23 cellular contexts compared by ENCODE assay signal in the genomic region with DNA sequence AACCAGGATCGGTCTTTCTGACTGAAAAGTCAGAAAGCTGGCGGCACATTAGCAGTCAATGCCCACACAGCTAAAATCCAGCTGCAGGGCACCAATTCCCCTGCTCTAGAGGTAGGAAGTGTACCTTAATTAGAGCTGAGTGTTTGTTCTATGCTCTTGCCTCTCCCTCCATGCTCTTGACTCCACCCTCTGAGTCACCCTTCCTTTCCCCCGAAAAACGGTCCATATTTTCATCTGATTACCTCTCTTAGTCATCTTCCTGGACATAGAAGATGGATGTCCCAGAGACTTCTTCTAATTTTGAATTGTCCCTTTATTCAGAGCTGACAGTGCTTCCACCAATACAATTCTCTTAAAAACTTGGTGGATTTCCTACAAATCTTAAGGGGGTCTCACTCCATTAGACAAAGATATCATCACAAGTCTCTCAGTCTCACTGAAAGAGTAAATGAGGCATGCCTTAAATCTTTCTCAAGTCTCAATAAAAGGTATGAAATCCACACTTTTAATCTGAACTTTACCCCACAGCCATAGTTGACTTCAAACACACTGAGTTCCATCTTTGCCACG. TPM values are rescaled to one million over a fixed set of nuclear protein-coding genes. Genes with fewer than 3 reads are reported as not detected.
DNase-seq lines count a peak whose midpoint lies in the region; ATAC-seq, FAIRE-seq and TF ChIP-seq lines count a peak whose summit lies in the region.
"Had no signal": no experiment of that assay in that cellular context is flagged by ENCODE, and none has a peak within 500 bp of the region (broad histone marks: within the 10 kb centered on the region; RNA-seq: fewer than 3 reads in every experiment).

No MANE protein-coding gene starts in this region.

- H3K27ac ChIP-seq in mammary epithelial cell (ENCODE audit: insufficient read depth, low read depth, low read length), result no peak overlapping the region
- H3K27ac ChIP-seq in K562 (ENCODE audit: extremely low read depth, low read depth, low read length), result no peak overlapping the region
- H3K27ac ChIP-seq in right cardiac atrium (ENCODE audit: low read length), result no peak overlapping the region
- H3K27ac ChIP-seq: BLaER1, GM23248, RWPE1 had no signal

- peaks cover 19% of the 10 kb centered on the region for H3K27me3 Mint-ChIP-seq in activated CD4-positive, alpha-beta memory T cell treated with anti-CD3 and anti-CD28 coated beads for 36 hours
- H3K27me3 Mint-ChIP-seq in activated CD4-positive, alpha-beta memory T cell treated with anti-CD3 and anti-CD28 coated beads, Interleukin-2, amount 10 ng/mL, durations not matched to agents 7 days and 5 days, result peaks cover 35% of the 10 kb centered on the region
- peaks cover 11% of the 10 kb centered on the region for H3K27me3 Mint-ChIP-seq in MCF 10A (ENCODE audit: insufficient read depth, unreplicated experiment)

- dilution Hi-C loops in mammary epithelial cell (cut with HindIII; ENCODE audit: low sequenced_read_pairs), result loop anchor here (25.0 kb wide), 1 partner anchor 476 kb away; no protein-coding TSS in a partner anchor

- H3K9ac ChIP-seq in mammary epithelial cell (ENCODE audit: insufficient read depth, low read length) (no peak overlapping the region), K562 (ENCODE audit: insufficient read depth in 1 of 2, low read depth in 2 of 2, low read length in 2 of 2) (no peak overlapping the region)
- H3K9ac ChIP-seq: BLaER1, GM23248 had no signal

- no peaks in the 10 kb centered on the region for H3K4me1 ChIP-seq in mammary epithelial cell (ENCODE audit: insufficient read depth, low read length)
- H3K4me1 ChIP-seq in K562 (replicated peaks in 1 of 2; ENCODE audit: control insufficient read depth in 2 of 2, insufficient read depth in 2 of 2, low read length in 2 of 2), result peaks cover 6 to 15% of the 10 kb centered on the region in 2 experiments; a peak in 4 of 5 replicates
- no peaks in the 10 kb centered on the region for H3K4me1 ChIP-seq in right cardiac atrium (ENCODE audit: control insufficient read depth, insufficient read depth, low read length)
- H3K4me1 ChIP-seq: HAP-1 had no signal

- peaks cover 8% of the 10 kb centered on the region for H3K27me3 ChIP-seq in mammary epithelial cell (ENCODE audit: insufficient read depth, low read length)
- peaks cover under 1 to 15% of the 10 kb centered on the region in 2 experiments; a peak in 3 of 5 replicates for H3K27me3 ChIP-seq in K562 (ENCODE audit: control insufficient read depth in 2 of 2, insufficient read depth in 2 of 2, low read length in 2 of 2)
- no peaks in the 10 kb centered on the region for H3K27me3 ChIP-seq in right cardiac atrium (ENCODE audit: control insufficient read depth, insufficient read depth)
- H3K27me3 ChIP-seq: BLaER1 had no signal

- H3K4me3 Mint-ChIP-seq in activated CD4-positive, alpha-beta memory T cell treated with anti-CD3 and anti-CD28 coated beads for 36 hours, result no peak overlapping the region
- H3K4me3 Mint-ChIP-seq in activated CD4-positive, alpha-beta memory T cell treated with anti-CD3 and anti-CD28 coated beads, Interleukin-2, amount 10 ng/mL, durations not matched to agents 7 days and 5 days, result no peak overlapping the region
- H3K4me3 Mint-ChIP-seq in MCF 10A (ENCODE audit: unreplicated experiment), result no peak overlapping the region

- no peak for TF ChIP-seq RAD21 in K562 (CRISPR knock-in tag; conservative IDR thresholded peaks at IDR 0.05 in 1 of 2, IDR thresholded peaks at IDR 0.05 in 1 of 2)

- TF ChIP-seq POLR2A in K562 (conservative IDR thresholded peaks at IDR 0.05), result no peak

- DNase-seq in activated CD4-positive, alpha-beta memory T cell treated with anti-CD3 and anti-CD28 coated beads for 36 hours, result peak; percentile 7
- no peak for DNase-seq in activated CD4-positive, alpha-beta memory T cell treated with anti-CD3 and anti-CD28 coated beads, Interleukin-2, amount 10 ng/mL, durations not matched to agents 7 days and 5 days
- peak; percentile 15 for DNase-seq in mammary epithelial cell
- no peak for DNase-seq in MCF 10A (ENCODE audit: unreplicated experiment)
- peak in 1 of 4 experiments; percentile 27 for DNase-seq in K562 (ENCODE audit: extremely low read depth in 1 of 4, low spot score in 3 of 4)
- no peak for DNase-seq in activated CD4-positive, alpha-beta T cell treated with anti-CD3 and anti-CD28 coated beads for 48 hours
- no peak for DNase-seq in right cardiac atrium
- DNase-seq: 8988T; CD4-positive, CD25-positive, alpha-beta regulatory T cell; DMS153; GM23248; NCI-H1694; NCI-H2029 treated with DMSO at 0.1 percent for 48 hours; NCI-H526 treated with DMSO at 0.1 percent for 48 hours; SHP77 had no signal

- POLR2A ChIA-PET in activated CD4-positive, alpha-beta memory T cell treated with anti-CD3 and anti-CD28 coated beads for 36 hours (lab: Charles Lee), result no interaction called here
- POLR2A ChIA-PET in activated CD4-positive, alpha-beta memory T cell treated with anti-CD3 and anti-CD28 coated beads, Interleukin-2, amount 10 ng/mL, durations not matched to agents 7 days and 5 days (lab: Charles Lee), result no interaction called here
- POLR2A ChIA-PET in MCF 10A (lab: Yijun Ruan, JAX), result interaction anchor here (0.6 kb wide), 1 partner anchor 446 kb away, joined by 3 read pairs; no protein-coding TSS in a partner anchor
- POLR2A ChIA-PET in K562 (lab: Yijun Ruan, JAX), result no interaction called here

- no TSS peak for BruUV-seq in mammary epithelial cell (replicated peaks; lab: Mats Ljungman, UMichigan)
- BruUV-seq in MCF 10A (replicated peaks; lab: Mats Ljungman, UMichigan), result no TSS peak
- BruUV-seq in K562 (replicated peaks; lab: Mats Ljungman, UMichigan), result no TSS peak

- H3K9me3 ChIP-seq in mammary epithelial cell (replicated peaks; ENCODE audit: insufficient read depth, low read length), result peaks cover 9% of the 10 kb centered on the region
- H3K9me3 ChIP-seq in K562 (replicated peaks; ENCODE audit: control insufficient read depth, insufficient read depth, low read depth, low read length), result peaks cover 14% of the 10 kb centered on the region; the same call in 1 of the 2 replicates
- peaks cover 6% of the 10 kb centered on the region for H3K9me3 ChIP-seq in right cardiac atrium (ENCODE audit: control insufficient read depth, low read length)

- no peaks in the 10 kb centered on the region for H3K36me3 ChIP-seq in mammary epithelial cell (ENCODE audit: insufficient read depth, low read length)
- no peaks in the 10 kb centered on the region for H3K36me3 ChIP-seq in K562 (ENCODE audit: control insufficient read depth, insufficient read depth, low read length)
- H3K36me3 ChIP-seq: BLaER1, HAP-1 had no signal

- in situ Hi-C loops in mammary epithelial cell (cut with MboI; ENCODE audit: low sequenced_read_pairs in 2 of 2) (no loop called here), K562 (cut with MboI) (no loop called here)

- H3K9me1 ChIP-seq in K562 (ENCODE audit: control insufficient read depth, insufficient read depth, low read length), result no peaks in the 10 kb centered on the region

- no peak for FAIRE-seq in K562 (lab: Jason Lieb, UNC)
- FAIRE-seq: GM18507 had no signal

- TF ChIP-seq EP300 in K562 (IDR thresholded peaks at IDR 0.05; ENCODE audit: low read length), result no peak

- H3K9me3 Mint-ChIP-seq in activated CD4-positive, alpha-beta memory T cell treated with anti-CD3 and anti-CD28 coated beads for 36 hours, result peaks cover 35% of the 10 kb centered on the region
- peaks cover 40% of the 10 kb centered on the region for H3K9me3 Mint-ChIP-seq in activated CD4-positive, alpha-beta memory T cell treated with anti-CD3 and anti-CD28 coated beads, Interleukin-2, amount 10 ng/mL, durations not matched to agents 7 days and 5 days
- H3K9me3 Mint-ChIP-seq in MCF 10A (ENCODE audit: unreplicated experiment), result peaks cover 32% of the 10 kb centered on the region

- H3K4me3 ChIP-seq in mammary epithelial cell (replicated peaks in 1 of 3; ENCODE audit: insufficient read depth in 1 of 3, low read depth in 2 of 3, low read length in 3 of 3) (no peak overlapping the region), K562 (no peak overlapping the region), right cardiac atrium (ENCODE audit: low read length) (no peak overlapping the region)
- H3K4me3 ChIP-seq: BLaER1, GM23248, HAP-1 had no signal

- H4K20me1 ChIP-seq in mammary epithelial cell (ENCODE audit: insufficient read depth, low read length), result no peaks in the 10 kb centered on the region
- H4K20me1 ChIP-seq in K562 (replicated peaks; ENCODE audit: control insufficient read depth, insufficient read depth, low read length), result no peaks in the 10 kb centered on the region
- H4K20me1 ChIP-seq: BLaER1 had no signal

- peaks cover 16% of the 10 kb centered on the region for H3K4me1 Mint-ChIP-seq in activated CD4-positive, alpha-beta memory T cell treated with anti-CD3 and anti-CD28 coated beads for 36 hours (ENCODE audit: low read depth)
- peaks cover 18% of the 10 kb centered on the region for H3K4me1 Mint-ChIP-seq in activated CD4-positive, alpha-beta memory T cell treated with anti-CD3 and anti-CD28 coated beads, Interleukin-2, amount 10 ng/mL, durations not matched to agents 7 days and 5 days
- no peaks in the 10 kb centered on the region for H3K4me1 Mint-ChIP-seq in MCF 10A (ENCODE audit: insufficient read depth, unreplicated experiment)
- H3K4me1 Mint-ChIP-seq: CD4-positive, CD25-positive, alpha-beta regulatory T cell; IgD-negative memory B cell had no signal

- CTCF ChIA-PET in activated CD4-positive, alpha-beta memory T cell treated with anti-CD3 and anti-CD28 coated beads for 36 hours (lab: Charles Lee), result no interaction called here
- CTCF ChIA-PET in activated CD4-positive, alpha-beta memory T cell treated with anti-CD3 and anti-CD28 coated beads, Interleukin-2, amount 10 ng/mL, durations not matched to agents 7 days and 5 days (lab: Charles Lee), result no interaction called here
- CTCF ChIA-PET in mammary epithelial cell (lab: Charles Lee; ENCODE audit: low non-redundant PET), result no interaction called here
- CTCF ChIA-PET in MCF 10A (lab: Yijun Ruan, JAX), result interaction anchor here (0.7 kb wide), 1 partner anchor 11 kb away, joined by 3 read pairs; no protein-coding TSS in a partner anchor
- CTCF ChIA-PET in K562 (lab: Yijun Ruan, JAX; ENCODE audit: low intra/inter-chr PET ratio), result no interaction called here

- H3K79me2 ChIP-seq in mammary epithelial cell (ENCODE audit: insufficient read depth, low read length), result no peaks in the 10 kb centered on the region
- no peaks in the 10 kb centered on the region for H3K79me2 ChIP-seq in K562 (ENCODE audit: control insufficient read depth, insufficient read depth, low read length)

- H3K36me3 Mint-ChIP-seq in activated CD4-positive, alpha-beta memory T cell treated with anti-CD3 and anti-CD28 coated beads for 36 hours, result peaks cover 16% of the 10 kb centered on the region
- H3K36me3 Mint-ChIP-seq in activated CD4-positive, alpha-beta memory T cell treated with anti-CD3 and anti-CD28 coated beads, Interleukin-2, amount 10 ng/mL, durations not matched to agents 7 days and 5 days (ENCODE audit: low read depth), result peaks cover 39% of the 10 kb centered on the region
- no peaks in the 10 kb centered on the region for H3K36me3 Mint-ChIP-seq in MCF 10A (ENCODE audit: insufficient read depth, unreplicated experiment)
- H3K36me3 Mint-ChIP-seq: CD4-positive, CD25-positive, alpha-beta regulatory T cell had no signal

- WGBS in mammary epithelial cell (ENCODE audit: low coverage, missing lambda C conversion rate), result 71% methylated on average over 5 of the region's 5 CpGs
- WGBS in K562 (ENCODE audit: insufficient coverage, low coverage, missing lambda C conversion rate), result 0% methylated on average over 5 of the region's 5 CpGs
- 76% methylated on average over 5 of the region's 5 CpGs for WGBS in right cardiac atrium

- H3K27ac Mint-ChIP-seq in activated CD4-positive, alpha-beta memory T cell treated with anti-CD3 and anti-CD28 coated beads for 36 hours, result no peak overlapping the region
- H3K27ac Mint-ChIP-seq in activated CD4-positive, alpha-beta memory T cell treated with anti-CD3 and anti-CD28 coated beads, Interleukin-2, amount 10 ng/mL, durations not matched to agents 7 days and 5 days, result no peak overlapping the region
- no peak overlapping the region for H3K27ac Mint-ChIP-seq in MCF 10A (ENCODE audit: low read depth, unreplicated experiment)
- H3K27ac Mint-ChIP-seq: IgD-negative memory B cell had no signal

- ATAC-seq in K562, result no peak
- no peak for ATAC-seq in HG03196 (IDR thresholded peaks at IDR 0.05; ENCODE audit: unreplicated experiment)
- ATAC-seq in right cardiac atrium, result no peak
- ATAC-seq: Panc1 had no signal

- TF ChIP-seq CTCF in mammary epithelial cell (conservative IDR thresholded peaks at IDR 0.05 in 1 of 2, IDR thresholded peaks at IDR 0.05 in 1 of 2; ENCODE audit: extremely low read depth in 1 of 2, insufficient read depth in 1 of 2, low read depth in 1 of 2, low read length in 2 of 2) (no peak), MCF 10A (IDR thresholded peaks at IDR 0.05; ENCODE audit: unreplicated experiment) (no peak), K562 (IDR thresholded peaks at IDR 0.05 in 2 of 3, conservative IDR thresholded peaks at IDR 0.05 in 1 of 3; ENCODE audit: insufficient read depth in 2 of 3, low read depth in 1 of 3, low read length in 3 of 3) (no peak)

- H2AFZ ChIP-seq in mammary epithelial cell (ENCODE audit: low read depth, low read length), result no peak overlapping the region
- H2AFZ ChIP-seq in K562 (ENCODE audit: low read depth, low read length), result no peak overlapping the region
- H2AFZ ChIP-seq: GM23248 had no signal

- intact Hi-C loops in activated CD4-positive, alpha-beta memory T cell treated with anti-CD3 and anti-CD28 coated beads for 36 hours (cut with micrococcal nuclease), result no loop called here
- intact Hi-C loops in mammary epithelial cell (cut with micrococcal nuclease) (no loop called here), MCF 10A (cut with micrococcal nuclease) (no loop called here), K562 (cut with micrococcal nuclease) (no loop called here), right cardiac atrium (cut with DNase I) (no loop called here)

- H3K4me2 ChIP-seq in mammary epithelial cell (ENCODE audit: insufficient read depth, low read depth, low read length), result no peak overlapping the region
- H3K4me2 ChIP-seq in K562 (ENCODE audit: insufficient read depth, low read length), result no peak overlapping the region
- H3K4me2 ChIP-seq: BLaER1 had no signal

RNA-seq across cellular contexts. Expression of a gene that starts 44.1 kb away (rescaled TPM):
- total RNA-seq in activated CD4-positive, alpha-beta memory T cell treated with anti-CD3 and anti-CD28 coated beads for 36 hours, result 10 to 100 TPM; 29.2 to 30.3 TPM
- 10 to 100 TPM; 30.0 to 31.2 TPM for total RNA-seq in activated CD4-positive, alpha-beta memory T cell treated with anti-CD3 and anti-CD28 coated beads, Interleukin-2, amount 10 ng/mL, durations not matched to agents 7 days and 5 days
- total RNA-seq in mammary epithelial cell (10 to 100 TPM in 1 of 2 donors, 1 to 10 TPM in 1; 3.7 to 15.6 TPM), MCF 10A (2022) (16.0 and 25.4 TPM in 2 replicates), K562 (2014; rRNA removed) (34.7 and 41.3 TPM in 2 replicates), K562 (2014; rRNA removed; fragmentation: Illumina TruSeq; extraction: Trizol) (8.0 and 8.7 TPM in 2 replicates), K562 (2015; rRNA removed; fragmentation: Illumina TruSeq; extraction: Trizol) (18.8 and 21.4 TPM in 2 replicates), K562 (2021) (88.7 and 91.3 TPM in 2 replicates), right cardiac atrium (1 to 10 TPM; 2.3 to 5.0 (median 3.8) TPM)
- polyA plus RNA-seq in mammary epithelial cell (10.7 TPM), K562 (2011; rRNA removed) (11.5 and 24.6 TPM in 2 replicates), K562 (2014; fragmentation: Illumina TruSeq; extraction: Trizol) (12.0 and 24.5 TPM in 2 replicates), K562 (2014; fragmentation: Nextera tagmentation; extraction: Ambion mirVana) (1 to 10 TPM in 1 of 2 experiments, under 1 TPM in 1; 0.65 to 2.3 TPM), K562 (2014; rRNA removed) (36.6 and 50.8 TPM in 2 replicates), right cardiac atrium (3.9 TPM)
- 8.7 TPM for polyA minus RNA-seq in mammary epithelial cell
- total RNA-seq in K562 (2011; cell fraction: chromatin; rRNA removed; ENCODE audit: low replicate concordance), result 43.8 and 108 TPM in 2 replicates
- total RNA-seq in K562 (2011; cell fraction: nucleolus; rRNA removed), result 90.5 and 93.4 TPM in 2 replicates
- total RNA-seq in K562 (2011; cell fraction: nucleoplasm; rRNA removed), result 52.4 and 63.7 TPM in 2 replicates
- polyA plus RNA-seq in K562 (2011; cell fraction: cytosol; rRNA removed), result 20.4 and 78.6 TPM in 2 replicates
- polyA plus RNA-seq in K562 (2011; cell fraction: nucleus; rRNA removed), result 49.9 and 126 TPM in 2 replicates
- 20.5 and 34.6 TPM in 2 replicates for polyA plus RNA-seq in K562 (2012)
- polyA minus RNA-seq in K562 (2011; rRNA and poly(A)+ RNA removed), result 11.9 and 16.0 TPM in 2 replicates
- polyA minus RNA-seq in K562 (2011; cell fraction: cytosol; rRNA and poly(A)+ RNA removed), result 41.4 and 45.6 TPM in 2 replicates
- polyA minus RNA-seq in K562 (2011; cell fraction: nucleus; rRNA and poly(A)+ RNA removed), result 23.3 TPM in 2 replicates

RNA-seq across cellular contexts. Expression of a gene that starts 57.2 kb away (rescaled TPM):
- 1 to 10 TPM; 5.3 to 6.6 TPM for total RNA-seq in activated CD4-positive, alpha-beta memory T cell treated with anti-CD3 and anti-CD28 coated beads for 36 hours
- 1 to 10 TPM; 3.4 to 3.9 TPM for total RNA-seq in activated CD4-positive, alpha-beta memory T cell treated with anti-CD3 and anti-CD28 coated beads, Interleukin-2, amount 10 ng/mL, durations not matched to agents 7 days and 5 days
- total RNA-seq in mammary epithelial cell, result 1 to 10 TPM in 1 of 2 donors, under 1 TPM in 1; 0.67 to 1.0 TPM
- 0.05 TPM for polyA plus RNA-seq in mammary epithelial cell
- polyA minus RNA-seq in mammary epithelial cell, result not detected
- 3.7 and 6.6 TPM in 2 replicates for total RNA-seq in MCF 10A (2022)
- total RNA-seq in K562 (2011; cell fraction: chromatin; rRNA removed; ENCODE audit: low replicate concordance), result 2.7 and 3.7 TPM in 2 replicates
- total RNA-seq in K562 (2011; cell fraction: nucleolus; rRNA removed), result 1.2 and 1.6 TPM in 2 replicates
- 0.95 and 3.4 TPM in 2 replicates for total RNA-seq in K562 (2011; cell fraction: nucleoplasm; rRNA removed)
- total RNA-seq in K562 (2014; rRNA removed), result 0.18 TPM in 1 of 2 replicates, not detected in the other
- total RNA-seq in K562 (2014; rRNA removed; fragmentation: Illumina TruSeq; extraction: Trizol), result not detected in 2 replicates
- 0.15 TPM in 1 of 2 replicates, not detected in the other for total RNA-seq in K562 (2015; rRNA removed; fragmentation: Illumina TruSeq; extraction: Trizol)
- total RNA-seq in K562 (2021), result 0.34 TPM in 1 of 2 replicates, not detected in the other
- not detected in 2 replicates for polyA plus RNA-seq in K562 (2011; rRNA removed)
- 0.10 and 0.27 TPM in 2 replicates for polyA plus RNA-seq in K562 (2011; cell fraction: cytosol; rRNA removed)
- 0.58 and 0.59 TPM in 2 replicates for polyA plus RNA-seq in K562 (2011; cell fraction: nucleus; rRNA removed)
- 0.24 TPM in 1 of 2 replicates, not detected in the other for polyA plus RNA-seq in K562 (2012)
- not detected in 2 replicates for polyA plus RNA-seq in K562 (2014; fragmentation: Illumina TruSeq; extraction: Trizol)
- not detected for polyA plus RNA-seq in K562 (2014; fragmentation: Nextera tagmentation; extraction: Ambion mirVana)
- polyA plus RNA-seq in K562 (2014; rRNA removed), result 2.0 TPM in 1 of 2 replicates, not detected in the other
- polyA minus RNA-seq in K562 (2011; rRNA and poly(A)+ RNA removed), result 0.53 TPM in 1 of 2 replicates, not detected in the other
- polyA minus RNA-seq in K562 (2011; cell fraction: cytosol; rRNA and poly(A)+ RNA removed), result not detected in 2 replicates
- 0.54 and 1.1 TPM in 2 replicates for polyA minus RNA-seq in K562 (2011; cell fraction: nucleus; rRNA and poly(A)+ RNA removed)
- 1 to 10 TPM; 1.2 to 4.9 (median 3.9) TPM for total RNA-seq in right cardiac atrium
- 1.6 TPM for polyA plus RNA-seq in right cardiac atrium
- total RNA-seq: SK-MEL-5 had no signal

Comparison
In these comparisons a context has a peak if more than half of its experiments do, and no peak if none do; other contexts are left out.
1. DNase-seq: peak in activated CD4-positive, alpha-beta memory T cell treated with anti-CD3 and anti-CD28 coated beads for 36 hours (single experiment) and mammary epithelial cell (single experiment); none in activated CD4-positive, alpha-beta memory T cell treated with anti-CD3 and anti-CD28 coated beads, Interleukin-2, amount 10 ng/mL, durations not matched to agents 7 days and 5 days (single experiment), MCF 10A (single experiment), activated CD4-positive, alpha-beta T cell treated with anti-CD3 and anti-CD28 coated beads for 48 hours (single experiment) and right cardiac atrium (0 of 3).